8 cellular contexts compared by ENCODE assay signal in genomic region chr3:155854147-155854940, GRCh38. TPM values are rescaled to one million over a fixed set of nuclear protein-coding genes. Genes with fewer than 3 reads are reported as not detected.
DNase-seq lines count a peak whose midpoint lies in the region; ATAC-seq, FAIRE-seq and TF ChIP-seq lines count a peak whose summit lies in the region.

SLC33A1 (minus strand) TSS chr3:155854427; CDS start chr3:155853997, 430 bp downstream.

- H3K9ac ChIP-seq in OCI-LY3 (ENCODE audit: low read length) = peak within 1 kb of the TSS; percentile 100

- H3K27ac ChIP-seq in OCI-LY3 (ENCODE audit: low read length) (peak within 1 kb of the TSS; percentile 92), mesodermal cell (ENCODE audit: low read depth, low read length, severe bottlenecking) (peak within 1 kb of the TSS; percentile 81)

- peak; percentile 97 for FAIRE-seq in endometrium (lab: Jason Lieb, UNC)

- H3K4me1 ChIP-seq in OCI-LY3 (ENCODE audit: low read length) (peaks cover 16% of the 10 kb centered on the region), mesodermal cell (ENCODE audit: control insufficient read depth, insufficient read depth, low read length, poor library complexity, severe bottlenecking) (peaks cover 7% of the 10 kb centered on the region)

- H3K9me3 ChIP-seq in OCI-LY3 (ENCODE audit: insufficient read depth, low read length) = no peaks in the 10 kb centered on the region
- peaks cover 5% of the 10 kb centered on the region for H3K9me3 ChIP-seq in mesodermal cell (ENCODE audit: control insufficient read depth, low read length)

- peaks cover 20% of the 10 kb centered on the region for H4K20me1 ChIP-seq in OCI-LY3 (ENCODE audit: insufficient read depth, low read length)

- peak; percentile 93 for ATAC-seq in GM21515 (IDR thresholded peaks at IDR 0.05; ENCODE audit: unreplicated experiment)

- DNase-seq in D341Med (ENCODE audit: low spot score) (peak; percentile 98), HuH-7 (ENCODE audit: low spot score) (peak; percentile 84)
- DNase-seq in activated CD8-positive, alpha-beta memory T cell treated with anti-CD3 and anti-CD28 coated beads, Interleukin-2, amount 50 U/mL, for 48 hours = peak; percentile 98
- DNase-seq in stimulated activated CD8-positive, alpha-beta memory T cell treated with anti-CD3 and anti-CD28 coated beads, Interleukin-15, amount 100 ng/mL, for 4 hours (ENCODE audit: low read depth in 2 of 2) = peak; percentile 99

- H3K36me3 ChIP-seq in OCI-LY3 (replicated peaks; ENCODE audit: low read depth, low read length) = peaks cover 21% of the 10 kb centered on the region
- peaks cover 3% of the 10 kb centered on the region for H3K36me3 ChIP-seq in mesodermal cell (ENCODE audit: control insufficient read depth, insufficient read depth, low read length)

- no peaks in the 10 kb centered on the region for H3K27me3 ChIP-seq in OCI-LY3 (ENCODE audit: low read depth, low read length)

- peak within 1 kb of the TSS; percentile 95 for H2AFZ ChIP-seq in OCI-LY3 (ENCODE audit: low read depth, low read length)

- no peak for TF ChIP-seq CTCF in OCI-LY3 (IDR thresholded peaks at IDR 0.05; ENCODE audit: low read depth, low read length)

- H3K4me2 ChIP-seq in OCI-LY3 (ENCODE audit: low read length) = peak within 1 kb of the TSS; percentile 97

- WGBS in mesodermal cell (ENCODE audit: insufficient coverage in 2 of 2), 2 experiments = 4 to 6% methylated on average over 47 to 49 of the region's 50 CpGs

- peaks cover 55% of the 10 kb centered on the region for H3K79me2 ChIP-seq in OCI-LY3 (ENCODE audit: low read length)

- peak within 1 kb of the TSS; percentile 99 for H3K4me3 ChIP-seq in OCI-LY3 (ENCODE audit: low read length)
- peak within 1 kb of the TSS; percentile 92 for H3K4me3 ChIP-seq in mesodermal cell (ENCODE audit: extremely low read depth, insufficient read depth, low read length, poor library complexity, severe bottlenecking)

RNA-seq across cellular contexts. Expression of gene SLC33A1, which starts in this region (rescaled TPM):
- 17.8 TPM for polyA plus RNA-seq in mesodermal cell (2013, experiment 1 of 2)
- polyA plus RNA-seq in mesodermal cell (2013, experiment 2 of 2) = 17.1 TPM

Comparison
In these comparisons a context has a peak if more than half of its experiments do, and no peak if none do; other contexts are left out.
1. Peak in every context shown above with its lines: DNase-seq, ATAC-seq, H3K4me3 ChIP-seq and H3K27ac ChIP-seq.